ENCODE assay signal across 8 cellular contexts in the genomic region with DNA sequence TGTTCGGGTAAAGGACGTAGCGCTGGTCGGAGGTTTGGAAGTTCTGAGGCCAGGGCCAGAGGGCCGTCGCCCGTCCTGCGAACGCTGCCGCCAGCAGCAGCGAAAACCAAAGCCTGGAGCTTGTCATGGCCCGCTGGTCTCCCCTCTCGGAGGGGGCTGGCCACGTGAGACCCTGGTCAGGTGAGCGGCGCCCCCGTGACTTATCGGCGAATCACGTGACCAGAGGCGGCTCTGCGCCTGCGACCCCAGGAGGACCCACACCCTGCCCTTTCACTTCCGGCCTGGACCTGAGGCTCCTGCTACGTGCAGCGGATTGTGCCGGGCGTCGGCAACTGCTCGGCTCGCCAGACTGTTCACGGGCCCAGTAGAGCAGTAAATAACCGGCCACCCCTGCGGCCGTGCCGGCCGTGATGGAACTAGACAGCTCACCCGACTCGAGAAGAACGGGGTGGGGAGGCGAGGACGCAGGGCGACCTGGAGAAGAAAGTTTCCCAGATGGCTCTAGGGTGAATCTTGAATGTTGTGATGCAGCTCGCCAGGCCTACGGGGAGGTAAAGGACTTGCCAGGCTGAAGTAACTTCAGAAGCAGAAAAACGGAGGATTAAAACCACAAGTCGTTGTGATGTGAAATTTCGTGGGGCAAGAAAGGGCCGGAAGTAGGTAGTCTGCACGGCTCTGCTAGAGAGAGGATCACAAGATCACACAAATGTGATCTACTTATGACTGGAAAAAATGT. TPM values are rescaled to one million over a fixed set of nuclear protein-coding genes. Genes with fewer than 3 reads are reported as not detected.
DNase-seq lines count a peak whose midpoint lies in the region; ATAC-seq and TF ChIP-seq lines count a peak whose summit lies in the region.

A gene (minus strand): TSS at position 169 of the 736 bp plus-strand sequence. CDS start 42 bp downstream, at position 127.

- H3K27me3 ChIP-seq in osteoblast (ENCODE audit: insufficient read depth, low read length), result peaks cover 2% of the 10 kb centered on the region
- no peaks in the 10 kb centered on the region for H3K27me3 ChIP-seq in testis

- TF ChIP-seq CTCF in GM10248 (IDR thresholded peaks at IDR 0.05; ENCODE audit: control extremely low read depth, extremely low read depth, low read depth, missing control alignments) (no peak), glutamatergic neuron (IDR thresholded peaks at IDR 0.05; ENCODE audit: partially characterized antibody, unreplicated experiment) (no peak), osteoblast (IDR thresholded peaks at IDR 0.05; ENCODE audit: extremely low read depth, low read depth, low read length) (no peak), testis (IDR thresholded peaks at IDR 0.05) (peak in 2 of 3 experiments; percentile 21)

- peak within 1 kb of the TSS; percentile 98 for H2AFZ ChIP-seq in osteoblast (ENCODE audit: low read length)

- H3K27ac Mint-ChIP-seq in activated naive CD8-positive, alpha-beta T cell, result peak within 1 kb of the TSS; percentile 99
- H3K27ac Mint-ChIP-seq in glutamatergic neuron (ENCODE audit: unreplicated experiment), result peak within 1 kb of the TSS; percentile 89

- POLR2A ChIA-PET in GM10248 (lab: Yijun Ruan, JAX), result interaction anchor here (1.0 to 1.3 kb wide), 2 partner anchors 11 to 149 kb away, joined by 3 to 4 read pairs; no protein-coding TSS in a partner anchor

- TF ChIP-seq POLR2A in testis (IDR thresholded peaks at IDR 0.05), result no peak

- peaks cover 49% of the 10 kb centered on the region for H3K4me1 Mint-ChIP-seq in activated naive CD8-positive, alpha-beta T cell (ENCODE audit: low read depth)
- peaks cover 16% of the 10 kb centered on the region for H3K4me1 Mint-ChIP-seq in glutamatergic neuron (ENCODE audit: low read depth, unreplicated experiment)

- no peaks in the 10 kb centered on the region for H3K9me3 ChIP-seq in osteoblast (ENCODE audit: low read depth, low read length)
- H3K9me3 ChIP-seq in testis, result no peaks in the 10 kb centered on the region

- H3K79me2 ChIP-seq in osteoblast (ENCODE audit: insufficient read depth, low read length), result peaks cover 54% of the 10 kb centered on the region

- peak within 1 kb of the TSS; percentile 100 for H3K4me3 Mint-ChIP-seq in activated naive CD8-positive, alpha-beta T cell
- peak within 1 kb of the TSS; percentile 99 for H3K4me3 Mint-ChIP-seq in glutamatergic neuron (ENCODE audit: unreplicated experiment)

- H3K4me3 ChIP-seq in osteoblast (ENCODE audit: insufficient read depth, low read length), result peak within 1 kb of the TSS; percentile 82
- H3K4me3 ChIP-seq in testis, result peak within 1 kb of the TSS; percentile 75 to 88

- peak within 1 kb of the TSS; percentile 78 for H3K27ac ChIP-seq in osteoblast (ENCODE audit: low read depth, low read length)
- peak within 1 kb of the TSS; percentile 80 to 93 for H3K27ac ChIP-seq in testis

- DNase-seq in GM10248 (ENCODE audit: extremely low spot score) (peak; percentile 97), NCI-H1105 (lab: John Stamatoyannopoulos, UW) (peak; percentile 98), SKM-1 treated with dmso at 0.1 percent for 144 hours (lab: John Stamatoyannopoulos, UW; ENCODE audit: unreplicated experiment) (peak; percentile 81), glutamatergic neuron (peak; percentile 100), osteoblast (ENCODE audit: insufficient read length, low spot score, missing footprints) (peak; percentile 95), testis (peak; percentile 97)

- ATAC-seq in HG02623 (IDR thresholded peaks at IDR 0.05; ENCODE audit: unreplicated experiment), result peak; percentile 84

- H3K4me2 ChIP-seq in osteoblast (ENCODE audit: insufficient read depth, low read length), result peak within 1 kb of the TSS; percentile 94

- H3K4me1 ChIP-seq in osteoblast (ENCODE audit: insufficient read depth, low read length), result peaks cover 17% of the 10 kb centered on the region
- peaks cover 13% of the 10 kb centered on the region for H3K4me1 ChIP-seq in testis

- H4K20me1 ChIP-seq in osteoblast (ENCODE audit: insufficient read depth, low read length), result peaks cover 10% of the 10 kb centered on the region

- no peaks in the 10 kb centered on the region for H3K27me3 Mint-ChIP-seq in activated naive CD8-positive, alpha-beta T cell
- peaks cover 24% of the 10 kb centered on the region for H3K27me3 Mint-ChIP-seq in glutamatergic neuron (ENCODE audit: unreplicated experiment)

- no peaks in the 10 kb centered on the region for H3K9me3 Mint-ChIP-seq in activated naive CD8-positive, alpha-beta T cell (ENCODE audit: low read depth)
- peaks cover 24% of the 10 kb centered on the region for H3K9me3 Mint-ChIP-seq in glutamatergic neuron (ENCODE audit: unreplicated experiment)

- no peaks in the 10 kb centered on the region for H3K36me3 Mint-ChIP-seq in activated naive CD8-positive, alpha-beta T cell
- no peaks in the 10 kb centered on the region for H3K36me3 Mint-ChIP-seq in glutamatergic neuron (ENCODE audit: unreplicated experiment)

- intact Hi-C loops in testis (cut with DNase I; ENCODE audit: low total_unique reads), result loop anchor here (5.0 kb wide), 1 partner anchor 179 kb away; a partner anchor contains a TSS

- 0 to 1% methylated on average over 39 to 50 of the region's 50 CpGs for WGBS in testis, 2 donors

- CTCF ChIA-PET in GM10248 (lab: Yijun Ruan, JAX), result interaction anchor here (1.2 to 2.6 kb wide), 2 partner anchors 9 to 149 kb away, joined by 5 to 8 read pairs; no protein-coding TSS in a partner anchor

- H3K36me3 ChIP-seq in osteoblast (ENCODE audit: insufficient read depth, low read length) (no peaks in the 10 kb centered on the region), testis (ENCODE audit: low read depth, missing control alignments) (no peaks in the 10 kb centered on the region)

RNA-seq across cellular contexts. Expression of the gene that starts here (rescaled TPM):
- total RNA-seq in glutamatergic neuron (ENCODE audit: unreplicated experiment) (81.6 TPM), osteoblast (122 and 146 TPM in 2 replicates), testis (100 to 1,000 TPM; 110 to 188 TPM)
- 129 TPM for polyA plus RNA-seq in testis (ENCODE audit: insufficient read depth, low read depth, low replicate concordance)

Comparison
In these comparisons a context has a peak if more than half of its experiments do, and no peak if none do; other contexts are left out.
1. Peak in every context shown above with its lines: DNase-seq, ATAC-seq, H3K4me3 ChIP-seq and H3K27ac ChIP-seq.
2. CTCF ChIP-seq: peak in testis (2 of 3); none in GM10248 (single experiment), glutamatergic neuron (single experiment) and osteoblast (single experiment).